ENCODE assay signal across 25 cellular contexts in genomic region chr14:99093532-99094517, GRCh38.
A peak's percentile ranks its signal among the peaks of the same experiment; 100 is the strongest.
DNase-seq lines count a peak whose midpoint lies in the region; ATAC-seq and TF ChIP-seq lines count a peak whose summit lies in the region.
"Had no signal": no experiment of that assay in that cellular context is flagged by ENCODE, and none has a peak within 500 bp of the region (broad histone marks: within the 10 kb centered on the region; RNA-seq: fewer than 3 reads in every experiment).

No MANE protein-coding gene starts in this region.

- no peak for TF ChIP-seq CTCF in osteocyte (IDR thresholded peaks at IDR 0.05)

- no peak overlapping the region for H3K4me3 Mint-ChIP-seq in osteocyte (ENCODE audit: unreplicated experiment)
- H3K4me3 Mint-ChIP-seq: CD8-positive, alpha-beta T cell; central memory CD8-positive, alpha-beta T cell; T-cell; type B pancreatic cell had no signal

- peak overlapping the region; percentile 61 for H3K27ac Mint-ChIP-seq in osteocyte (ENCODE audit: unreplicated experiment)
- H3K27ac Mint-ChIP-seq: CD8-positive, alpha-beta T cell; T-cell had no signal

- ATAC-seq in esophagus mucosa (peak; percentile 42), GM19452 (IDR thresholded peaks at IDR 0.05; ENCODE audit: unreplicated experiment) (no peak), GM18873 (IDR thresholded peaks at IDR 0.05; ENCODE audit: low FRiP score, unreplicated experiment) (no peak), GM19324 (IDR thresholded peaks at IDR 0.05; ENCODE audit: low FRiP score, unreplicated experiment) (no peak)
- ATAC-seq: CD8-positive, alpha-beta T cell; lower lobe of right lung; PC-3; T-cell had no signal

- peaks cover 2% of the 10 kb centered on the region for H3K36me3 Mint-ChIP-seq in osteocyte (ENCODE audit: unreplicated experiment)
- H3K36me3 Mint-ChIP-seq: type B pancreatic cell had no signal

- H3K4me1 Mint-ChIP-seq in osteocyte (ENCODE audit: unreplicated experiment), result peaks cover 18% of the 10 kb centered on the region
- H3K4me1 Mint-ChIP-seq: central memory CD8-positive, alpha-beta T cell had no signal

- H3K27me3 Mint-ChIP-seq in osteocyte (ENCODE audit: unreplicated experiment), result peaks cover 17% of the 10 kb centered on the region
- H3K27me3 Mint-ChIP-seq: central memory CD8-positive, alpha-beta T cell; T-cell; type B pancreatic cell had no signal

- DNase-seq in NCI-H1417 (lab: John Stamatoyannopoulos, UW) (peak in 2 of 3 experiments; percentile 53 to 80), NCI-H1417 treated with DMSO at 0.1 percent for 48 hours (lab: John Stamatoyannopoulos, UW) (no peak), NCI-H345 treated with DMSO at 0.1 percent for 48 hours (lab: John Stamatoyannopoulos, UW; ENCODE audit: unreplicated experiment) (peak; percentile 54), osteocyte (ENCODE audit: extremely low spot score, unreplicated experiment) (no peak)
- DNase-seq: activated CD4-positive, alpha-beta T cell treated with anti-CD3 and anti-CD28 coated beads for 4 hours; activated naive CD4-positive, alpha-beta T cell treated with anti-CD3 and anti-CD28 coated beads, Interleukin-2, amount 50 U/mL, for 16 hours; activated T-cell treated with anti-CD3 and anti-CD28 coated beads, Interleukin-2, amount 50 U/mL, for 48 hours; aorta; CD8-positive, alpha-beta T cell; erythroblast; GM23248; hippocampal formation; lower lobe of right lung; NCI-H1105; occipital lobe; PC-3; SIG-M5; stomach; T-cell had no signal

- H3K9me3 Mint-ChIP-seq in osteocyte (ENCODE audit: unreplicated experiment), result no peaks in the 10 kb centered on the region

Comparison
In these comparisons a context has a peak if more than half of its experiments do, and no peak if none do; other contexts are left out.
1. DNase-seq: peak in NCI-H1417 (2 of 3) and NCI-H345 treated with DMSO at 0.1 percent for 48 hours (single experiment); none in NCI-H1417 treated with DMSO at 0.1 percent for 48 hours (single experiment) and osteocyte (single experiment).